Comparison of ENCODE assay signal across 18 cellular contexts in genomic region chr15:44883219-44883900, GRCh38.
DNase-seq lines count a peak whose midpoint lies in the region; ATAC-seq and TF ChIP-seq lines count a peak whose summit lies in the region.
"Had no signal": no experiment of that assay in that cellular context is flagged by ENCODE, and none has a peak within 500 bp of the region (broad histone marks: within the 10 kb centered on the region; RNA-seq: fewer than 3 reads in every experiment).

No MANE protein-coding gene starts in this region.

- POLR2A ChIA-PET in activated CD4-positive, alpha-beta memory T cell treated with anti-CD3 and anti-CD28 coated beads for 36 hours (lab: Charles Lee), result interaction anchor here (0.6 to 1.2 kb wide), 2 partner anchors 96 to 337 kb away, joined by 3 read pairs; no protein-coding TSS in a partner anchor
- POLR2A ChIA-PET in SK-N-SH (lab: Yijun Ruan, JAX), result no interaction called here

- TF ChIP-seq RAD21 in liver (IDR thresholded peaks at IDR 0.05) (no peak), SK-N-SH (IDR thresholded peaks at IDR 0.05; ENCODE audit: low read length) (no peak)

- H3K4me2 ChIP-seq in SK-N-SH, result no peak overlapping the region

- peaks cover 0 to 5% (median 0%) of the 10 kb centered on the region in 4 donors for H3K4me1 ChIP-seq in liver (ENCODE audit: control insufficient read depth in 4 of 4, insufficient read depth in 4 of 4, low read length in 3 of 4)
- peaks cover 0 to 7% (median 0%) of the 10 kb centered on the region in 3 donors for H3K4me1 ChIP-seq in esophagus squamous epithelium
- no peaks in the 10 kb centered on the region for H3K4me1 ChIP-seq in SK-N-SH (ENCODE audit: control insufficient read depth in 1 of 2, insufficient read depth in 2 of 2, low read depth in 1 of 2, low read length in 1 of 2)
- H3K4me1 ChIP-seq: colonic mucosa had no signal

- no peaks in the 10 kb centered on the region for H4K20me1 ChIP-seq in SK-N-SH (ENCODE audit: insufficient read depth)

- peaks cover 13% of the 10 kb centered on the region for H3K9me3 Mint-ChIP-seq in activated CD4-positive, alpha-beta memory T cell treated with anti-CD3 and anti-CD28 coated beads for 36 hours

- peak overlapping the region; percentile 59 for H3K27ac Mint-ChIP-seq in activated CD4-positive, alpha-beta memory T cell treated with anti-CD3 and anti-CD28 coated beads for 36 hours
- H3K27ac Mint-ChIP-seq: B cell, T-helper 17 cell had no signal

- peaks cover 34% of the 10 kb centered on the region for H3K4me1 Mint-ChIP-seq in activated CD4-positive, alpha-beta memory T cell treated with anti-CD3 and anti-CD28 coated beads for 36 hours (ENCODE audit: low read depth)
- H3K4me1 Mint-ChIP-seq: neural crest cell had no signal

- no peak overlapping the region for H3K27ac ChIP-seq in liver (ENCODE audit: low read depth in 1 of 2, low read length in 2 of 2)
- H3K27ac ChIP-seq in esophagus squamous epithelium, result no peak overlapping the region
- H3K27ac ChIP-seq in SK-N-SH (ENCODE audit: low read depth in 2 of 2, low read length in 1 of 2), result no peak overlapping the region
- H3K27ac ChIP-seq: colonic mucosa, thoracic aorta had no signal

- H3K4me3 ChIP-seq in GM12865 (ENCODE audit: low read depth, low read length), result peak overlapping the region; percentile 9
- H3K4me3 ChIP-seq in liver (ENCODE audit: low read depth in 1 of 3, low read length in 3 of 3), result no peak overlapping the region
- H3K4me3 ChIP-seq in esophagus squamous epithelium, result no peak overlapping the region
- H3K4me3 ChIP-seq in SK-N-SH (ENCODE audit: low read depth in 2 of 2, low read length in 1 of 2), result no peak overlapping the region
- H3K4me3 ChIP-seq: colonic mucosa, thoracic aorta had no signal

- CTCF ChIA-PET in activated CD4-positive, alpha-beta memory T cell treated with anti-CD3 and anti-CD28 coated beads for 36 hours (lab: Charles Lee), result interaction anchor here (1.2 kb wide), 2 partner anchors 29 to 30 kb away, joined by 5 to 7 read pairs; no protein-coding TSS in a partner anchor
- CTCF ChIA-PET in SK-N-SH (lab: Yijun Ruan, JAX), result no interaction called here

- no peaks in the 10 kb centered on the region for H3F3A ChIP-seq in SK-N-SH (replicated peaks; ENCODE audit: insufficient read depth)

- no peaks in the 10 kb centered on the region for H3K9me2 ChIP-seq in SK-N-SH

- DNase-seq in GM12865 (ENCODE audit: low read depth), result peak; percentile 65
- DNase-seq in activated CD4-positive, alpha-beta memory T cell treated with anti-CD3 and anti-CD28 coated beads for 36 hours, result peak; percentile 41
- DNase-seq in stimulated activated naive CD4-positive, alpha-beta T cell treated with Interleukin-2 at 50 U/mL for 16 hours (lab: John Stamatoyannopoulos, UW), result no peak
- DNase-seq in esophagus squamous epithelium (lab: John Stamatoyannopoulos, UW), result no peak
- DNase-seq in SK-N-SH, result no peak
- DNase-seq: activated gamma-delta T cell treated with Interleukin-2 at 50 U/mL for 16 hours, colonic mucosa, mesendoderm, NCI-H2107, NCI-H82, T-helper 17 cell had no signal

- no peaks in the 10 kb centered on the region for H3K9me3 ChIP-seq in liver (ENCODE audit: control insufficient read depth in 4 of 4, low read length in 3 of 4)
- no peaks in the 10 kb centered on the region for H3K9me3 ChIP-seq in esophagus squamous epithelium
- H3K9me3 ChIP-seq in SK-N-SH, result no peaks in the 10 kb centered on the region
- H3K9me3 ChIP-seq: colonic mucosa, thoracic aorta had no signal

- TF ChIP-seq CTCF in GM12865 (IDR thresholded peaks at IDR 0.05; ENCODE audit: insufficient read depth, low read depth, low read length, missing control alignments), result no peak
- TF ChIP-seq CTCF in liver (IDR thresholded peaks at IDR 0.05; ENCODE audit: low read depth, low read length, missing input control), result no peak
- no peak for TF ChIP-seq CTCF in esophagus squamous epithelium (IDR thresholded peaks at IDR 0.05)
- no peak for TF ChIP-seq CTCF in SK-N-SH (IDR thresholded peaks at IDR 0.05)

- peaks cover 12% of the 10 kb centered on the region for H3K36me3 Mint-ChIP-seq in activated CD4-positive, alpha-beta memory T cell treated with anti-CD3 and anti-CD28 coated beads for 36 hours

- peaks cover 9% of the 10 kb centered on the region for H3K27me3 Mint-ChIP-seq in activated CD4-positive, alpha-beta memory T cell treated with anti-CD3 and anti-CD28 coated beads for 36 hours
- H3K27me3 Mint-ChIP-seq: B cell had no signal

- WGBS in liver, result 92% methylated on average over 5 of the region's 5 CpGs
- 69 to 70% methylated on average over 5 of the region's 5 CpGs for WGBS in esophagus squamous epithelium, 2 donors
- WGBS in SK-N-SH (ENCODE audit: low lambda C conversion rate), result 55% methylated on average over 5 of the region's 5 CpGs

- ATAC-seq in GM19023 (IDR thresholded peaks at IDR 0.05; ENCODE audit: unreplicated experiment), result no peak
- ATAC-seq: HCT116, T-helper 17 cell had no signal

- no peak overlapping the region for H2AFZ ChIP-seq in SK-N-SH (ENCODE audit: low read depth)

- H3K79me2 ChIP-seq in SK-N-SH (ENCODE audit: insufficient read depth), result no peaks in the 10 kb centered on the region

- no peak overlapping the region for H3K4me3 Mint-ChIP-seq in activated CD4-positive, alpha-beta memory T cell treated with anti-CD3 and anti-CD28 coated beads for 36 hours
- H3K4me3 Mint-ChIP-seq: B cell, neural crest cell, T-helper 17 cell had no signal

- H3K27me3 ChIP-seq in liver (ENCODE audit: control insufficient read depth in 4 of 4, insufficient read depth in 4 of 4, low read length in 3 of 4) (no peaks in the 10 kb centered on the region), esophagus squamous epithelium (no peaks in the 10 kb centered on the region), SK-N-SH (ENCODE audit: insufficient read depth) (no peaks in the 10 kb centered on the region)
- H3K27me3 ChIP-seq: colonic mucosa had no signal

- intact Hi-C loops in activated CD4-positive, alpha-beta memory T cell treated with anti-CD3 and anti-CD28 coated beads for 36 hours (cut with micrococcal nuclease), result loop anchor here (1.0 to 10.0 kb wide), 4 partner anchors 15 to 579 kb away; no protein-coding TSS in a partner anchor
- intact Hi-C loops in esophagus squamous epithelium (cut with DNase I), result no loop called here

- H3K9ac ChIP-seq in liver (ENCODE audit: low read depth in 1 of 2, low read length in 2 of 2) (no peak overlapping the region), SK-N-SH (no peak overlapping the region)

- H3K36me3 ChIP-seq in liver (ENCODE audit: control insufficient read depth in 4 of 4, insufficient read depth in 3 of 4, low read depth in 1 of 4, low read length in 3 of 4), result no peaks in the 10 kb centered on the region
- no peaks in the 10 kb centered on the region for H3K36me3 ChIP-seq in esophagus squamous epithelium
- no peaks in the 10 kb centered on the region for H3K36me3 ChIP-seq in SK-N-SH (replicated peaks in 1 of 2; ENCODE audit: control insufficient read depth in 1 of 2, insufficient read depth in 2 of 2, low read length in 1 of 2)
- H3K36me3 ChIP-seq: colonic mucosa, thoracic aorta had no signal

- TF ChIP-seq EP300 in SK-N-SH (IDR thresholded peaks at IDR 0.05; ENCODE audit: borderline replicate concordance in 1 of 2, low read depth in 1 of 2, low read length in 1 of 2), result no peak

- TF ChIP-seq POLR2A in GM19193 (IDR thresholded peaks at IDR 0.05; ENCODE audit: extremely low read depth, insufficient read depth, insufficient read length) (peak; percentile 31), esophagus squamous epithelium (IDR thresholded peaks at IDR 0.05) (no peak)

TF ChIP-seq in liver, 16 proteins besides CTCF, POLR2A, EP300 and RAD21:
- TF ChIP-seq RXRA (IDR thresholded peaks at IDR 0.05) (no peak), HNF4A (conservative IDR thresholded peaks at IDR 0.05) (peak; percentile 34 to 53)

TF ChIP-seq in SK-N-SH, 30 proteins besides CTCF, POLR2A, EP300 and RAD21 (continues in another document):
- TF ChIP-seq JUND (IDR thresholded peaks at IDR 0.05) (no peak), CHD2 (IDR thresholded peaks at IDR 0.05; ENCODE audit: low read length, partially characterized antibody) (no peak), TEAD4 (IDR thresholded peaks at IDR 0.05; ENCODE audit: borderline replicate concordance, insufficient read depth) (no peak), ELF1 (IDR thresholded peaks at IDR 0.05) (no peak), ZBTB33 (IDR thresholded peaks at IDR 0.05; ENCODE audit: borderline replicate concordance, low read depth) (no peak), YY1 (IDR thresholded peaks at IDR 0.05; ENCODE audit: low read depth) (no peak), FOXM1 (IDR thresholded peaks at IDR 0.05; ENCODE audit: low read depth) (no peak), FOSL2 (IDR thresholded peaks at IDR 0.05; ENCODE audit: borderline replicate concordance, low read depth) (no peak), FOXJ3 (CRISPR knock-in tag; IDR thresholded peaks at IDR 0.05) (no peak)
- TF ChIP-seq, protein P1, sequence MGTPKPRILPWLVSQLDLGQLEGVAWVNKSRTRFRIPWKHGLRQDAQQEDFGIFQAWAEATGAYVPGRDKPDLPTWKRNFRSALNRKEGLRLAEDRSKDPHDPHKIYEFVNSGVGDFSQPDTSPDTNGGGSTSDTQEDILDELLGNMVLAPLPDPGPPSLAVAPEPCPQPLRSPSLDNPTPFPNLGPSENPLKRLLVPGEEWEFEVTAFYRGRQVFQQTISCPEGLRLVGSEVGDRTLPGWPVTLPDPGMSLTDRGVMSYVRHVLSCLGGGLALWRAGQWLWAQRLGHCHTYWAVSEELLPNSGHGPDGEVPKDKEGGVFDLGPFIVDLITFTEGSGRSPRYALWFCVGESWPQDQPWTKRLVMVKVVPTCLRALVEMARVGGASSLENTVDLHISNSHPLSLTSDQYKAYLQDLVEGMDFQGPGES (IDR thresholded peaks at IDR 0.05; ENCODE audit: low read depth, low read length), result no peak

Comparison
In these comparisons a context has a peak if more than half of its experiments do, and no peak if none do; other contexts are left out.
1. DNase-seq: peak in GM12865 (single experiment) and activated CD4-positive, alpha-beta memory T cell treated with anti-CD3 and anti-CD28 coated beads for 36 hours (single experiment); none in stimulated activated naive CD4-positive, alpha-beta T cell treated with Interleukin-2 at 50 U/mL for 16 hours (single experiment), esophagus squamous epithelium (single experiment) and SK-N-SH (single experiment).